ENCODE assay signal across 15 cellular contexts in the genomic region with DNA sequence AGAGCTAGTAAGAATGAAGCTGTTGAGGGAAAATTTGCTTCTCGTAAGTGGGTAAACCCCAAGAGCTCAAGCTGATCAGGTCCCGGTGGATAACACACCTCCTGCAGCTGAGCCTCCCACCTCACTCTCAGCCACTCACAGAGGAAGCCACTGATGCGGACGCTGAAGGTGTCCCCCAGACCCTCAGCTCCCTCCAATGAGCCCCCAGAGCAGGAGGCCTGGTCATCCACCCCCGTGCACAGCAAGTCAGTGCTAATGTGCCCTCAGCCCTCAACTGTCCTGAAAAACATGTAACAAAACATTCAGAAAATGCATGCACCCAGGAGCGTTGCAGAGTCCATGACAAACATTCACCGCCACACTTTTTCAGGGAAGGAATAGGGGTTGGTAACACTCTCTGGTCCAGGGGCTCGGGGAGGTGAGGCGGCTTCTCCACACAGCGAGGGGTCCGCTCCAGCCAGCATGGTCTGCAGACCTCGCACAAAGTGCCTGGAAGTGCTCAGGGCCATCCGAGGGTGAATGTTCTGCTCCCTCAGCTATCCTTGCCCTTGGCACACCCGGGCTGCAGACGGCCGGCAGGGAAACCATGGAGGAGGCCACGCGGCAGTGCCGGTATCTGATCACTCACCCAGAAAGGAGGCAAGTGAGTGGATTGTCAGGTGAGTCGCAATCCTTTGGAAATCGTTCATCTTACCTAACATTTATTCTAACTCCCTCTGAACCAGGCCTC.
"Had no signal": no experiment of that assay in that cellular context is flagged by ENCODE, and none has a peak within 500 bp of the region (broad histone marks: within the 10 kb centered on the region; RNA-seq: fewer than 3 reads in every experiment).

No MANE protein-coding gene starts in this region.

- H3K9me3 Mint-ChIP-seq: natural killer cell treated with Interleukin-12 subunit alpha and Interleukin-12 subunit beta and Interleukin-15 and Interleukin-18, amount 100 ng/mL, for 72 hours; stimulated activated memory B cell treated with anti-CD40 and anti-IgM and Interleukin-4, amounts not matched to agents 10 μg/mL and 1 μg/mL and 100 μg/mL, for 72 hours; stimulated activated naive CD8-positive, alpha-beta T cell treated with anti-CD3 and anti-CD28 coated beads, Interleukin-15, Interleukin-2, amounts not matched to agents 100 ng/mL and 50 ng/mL, for 24 hours had no signal

- ATAC-seq: esophagus mucosa; left lobe of liver; lower lobe of right lung; natural killer cell treated with Interleukin-12 subunit alpha and Interleukin-12 subunit beta and Interleukin-15 and Interleukin-18, amount 100 ng/mL, for 72 hours; stimulated activated memory B cell treated with anti-CD40 and anti-IgM and Interleukin-4, amounts not matched to agents 10 μg/mL and 1 μg/mL and 100 μg/mL, for 72 hours had no signal

- H3K27me3 Mint-ChIP-seq: stimulated activated naive CD8-positive, alpha-beta T cell treated with anti-CD3 and anti-CD28 coated beads, Interleukin-15, Interleukin-2, amounts not matched to agents 100 ng/mL and 50 ng/mL, for 24 hours had no signal

- H3K4me3 Mint-ChIP-seq: natural killer cell treated with Interleukin-12 subunit alpha and Interleukin-12 subunit beta and Interleukin-15 and Interleukin-18, amount 100 ng/mL, for 72 hours; stimulated activated memory B cell treated with anti-CD40 and anti-IgM and Interleukin-4, amounts not matched to agents 10 μg/mL and 1 μg/mL and 100 μg/mL, for 72 hours; stimulated activated naive CD8-positive, alpha-beta T cell treated with anti-CD3 and anti-CD28 coated beads, Interleukin-15, Interleukin-2, amounts not matched to agents 100 ng/mL and 50 ng/mL, for 24 hours had no signal

- DNase-seq: effector memory CD4-positive, alpha-beta T cell; lower lobe of right lung; mesenchymal stem cell; midbrain; stimulated activated CD4-positive, alpha-beta T cell treated with anti-CD3 and anti-CD28 coated beads, Interleukin-1b, Interleukin-23, amount 100 ng/mL, for 48 hours; stimulated activated CD4-positive, alpha-beta T cell treated with anti-CD3 and anti-CD28 coated beads, Interleukin-4, amount 100 ng/mL, for 24 hours; tibial artery had no signal

- H3K36me3 ChIP-seq: lower lobe of right lung, neutrophil, tibial artery had no signal

- H3K36me3 Mint-ChIP-seq: natural killer cell treated with Interleukin-12 subunit alpha and Interleukin-12 subunit beta and Interleukin-15 and Interleukin-18, amount 100 ng/mL, for 72 hours; stimulated activated memory B cell treated with anti-CD40 and anti-IgM and Interleukin-4, amounts not matched to agents 10 μg/mL and 1 μg/mL and 100 μg/mL, for 72 hours had no signal

- H3K9me3 ChIP-seq: lower lobe of right lung, neutrophil, tibial artery had no signal

- H3K27me3 ChIP-seq: hepatocyte, neutrophil had no signal

- H3K4me1 Mint-ChIP-seq: stimulated activated memory B cell treated with anti-CD40 and anti-IgM and Interleukin-4, amounts not matched to agents 10 μg/mL and 1 μg/mL and 100 μg/mL, for 72 hours had no signal

- H3K27ac Mint-ChIP-seq: natural killer cell treated with Interleukin-12 subunit alpha and Interleukin-12 subunit beta and Interleukin-15 and Interleukin-18, amount 100 ng/mL, for 72 hours; stimulated activated memory B cell treated with anti-CD40 and anti-IgM and Interleukin-4, amounts not matched to agents 10 μg/mL and 1 μg/mL and 100 μg/mL, for 72 hours; stimulated activated naive CD8-positive, alpha-beta T cell treated with anti-CD3 and anti-CD28 coated beads, Interleukin-15, Interleukin-2, amounts not matched to agents 100 ng/mL and 50 ng/mL, for 24 hours had no signal

- H3K4me3 ChIP-seq: hepatocyte, lower lobe of right lung, smooth muscle cell, tibial artery had no signal

- H3K27ac ChIP-seq: hepatocyte, lower lobe of right lung, neutrophil, tibial artery had no signal
